In the genomic region with DNA sequence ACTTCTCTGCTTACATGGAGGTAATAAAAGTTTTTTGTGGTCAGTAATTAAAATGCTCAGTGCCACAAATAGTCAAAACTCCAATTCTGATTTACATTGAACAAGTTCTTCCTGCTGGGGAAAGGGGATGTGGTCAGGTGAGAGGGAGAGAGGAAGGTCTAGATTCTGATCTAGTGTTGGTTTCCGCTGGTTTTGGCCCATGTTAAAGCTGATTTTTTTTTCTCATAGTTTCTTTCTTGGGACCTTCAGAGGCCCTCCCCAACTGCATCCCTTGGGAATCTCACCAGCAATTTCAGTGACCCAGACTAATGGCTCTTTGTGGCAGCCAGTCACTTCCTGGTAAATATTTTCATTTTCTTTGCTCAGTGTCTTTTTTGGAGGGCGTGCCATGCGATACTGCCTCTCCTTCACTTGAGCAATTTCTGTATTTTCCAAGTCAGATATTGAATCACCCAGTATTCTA, we compare ENCODE assay signal across 14 cellular contexts.
DNase-seq lines count a peak whose midpoint lies in the region; ATAC-seq and TF ChIP-seq lines count a peak whose summit lies in the region.
"Had no signal": no experiment of that assay in that cellular context is flagged by ENCODE, and none has a peak within 500 bp of the region (broad histone marks: within the 10 kb centered on the region; RNA-seq: fewer than 3 reads in every experiment).

No MANE protein-coding gene starts in this region.

- in situ Hi-C loops in KBM-7 (cut with MboI; ENCODE audit: low pct_unique_long_range_greater_than_20kb, low sequenced_read_pairs): loop anchor here (25.0 kb wide), 1 partner anchor 573 kb away; no protein-coding TSS in a partner anchor

- peak; percentile 77 for DNase-seq in Daoy (ENCODE audit: low read depth)
- peak; percentile 70 for DNase-seq in KBM-7
- peak; percentile 15 for DNase-seq in dermis blood vessel endothelial cell
- DNase-seq in activated CD4-positive, alpha-beta T cell treated with anti-CD3 and anti-CD28 coated beads for 48 hours: no peak
- no peak for DNase-seq in effector CD8-positive, alpha-beta T cell (lab: John Stamatoyannopoulos, UW)
- no peak for DNase-seq in omental fat pad (ENCODE audit: low spot score)
- DNase-seq: dorsolateral prefrontal cortex; kidney glomerular epithelial cell; MM.1S; naive thymus-derived CD4-positive, alpha-beta T cell; NCI-H2171 treated with DMSO at 0.1 percent for 48 hours; T1000 had no signal

- TF ChIP-seq CTCF in omental fat pad (IDR thresholded peaks at IDR 0.05): no peak

- peak; percentile 45 for ATAC-seq in GM19043 (IDR thresholded peaks at IDR 0.05; ENCODE audit: low read depth, unreplicated experiment)
- no peak for ATAC-seq in HG02642 (IDR thresholded peaks at IDR 0.05; ENCODE audit: poor library complexity, unreplicated experiment)
- no peak for ATAC-seq in omental fat pad (ENCODE audit: low FRiP score)
- ATAC-seq: naive thymus-derived CD4-positive, alpha-beta T cell had no signal

Comparison
In these comparisons a context has a peak if more than half of its experiments do, and no peak if none do; other contexts are left out.
1. DNase-seq: peak in Daoy (single experiment), KBM-7 (single experiment) and dermis blood vessel endothelial cell (single experiment); none in activated CD4-positive, alpha-beta T cell treated with anti-CD3 and anti-CD28 coated beads for 48 hours (single experiment), effector CD8-positive, alpha-beta T cell (single experiment) and omental fat pad (single experiment).